In genomic region chr12:85865905-85866304, GRCh38 we compare ENCODE assay signal across 21 cellular contexts. TPM values are rescaled to one million over a fixed set of nuclear protein-coding genes. Genes with fewer than 3 reads are reported as not detected.
DNase-seq lines count a peak whose midpoint lies in the region; ATAC-seq, FAIRE-seq and TF ChIP-seq lines count a peak whose summit lies in the region.
"Had no signal": no experiment of that assay in that cellular context is flagged by ENCODE, and none has a peak within 500 bp of the region (broad histone marks: within the 10 kb centered on the region; RNA-seq: fewer than 3 reads in every experiment).

No MANE protein-coding gene starts in this region.

- peaks cover 0 to 7% (median 3%) of the 10 kb centered on the region in 8 donors for H3K9me3 Mint-ChIP-seq in CD4-positive, alpha-beta memory T cell
- H3K9me3 Mint-ChIP-seq: activated naive CD4-positive, alpha-beta T cell treated with anti-CD3 and anti-CD28 coated beads for 36 hours; T-helper 1 cell treated with Interleukin-12 subunit alpha and Interleukin-12 subunit beta and Interleukin-4 antibody, amounts not matched to agents 30 μg/mL and 1 μg/mL, for 36 hours had no signal

- H3K27ac Mint-ChIP-seq in CD4-positive, alpha-beta memory T cell = no peak overlapping the region
- H3K27ac Mint-ChIP-seq: activated CD4-positive, alpha-beta T cell treated with anti-CD3 and anti-CD28 coated beads for 36 hours; activated naive CD4-positive, alpha-beta T cell treated with anti-CD3 and anti-CD28 coated beads for 36 hours; effector memory CD8-positive, alpha-beta T cell; T-helper 1 cell treated with Interleukin-12 subunit alpha and Interleukin-12 subunit beta and Interleukin-4 antibody, amounts not matched to agents 30 μg/mL and 1 μg/mL, for 36 hours had no signal

- 81% methylated on average over 6 of the region's 7 CpGs; no CpG with 5 or more reads in 1 of the 2 experiments for WGBS in H1 (ENCODE audit: extremely low coverage in 1 of 2, insufficient coverage in 1 of 2, insufficient read length in 1 of 2, insufficient replicate concordance in 2 of 2, low coverage in 1 of 2, low lambda C conversion rate in 2 of 2, missing lambda C conversion rate in 1 of 2), 2 experiments

- no peaks in the 10 kb centered on the region for H4K20me1 ChIP-seq in H1 (replicated peaks in 1 of 2; ENCODE audit: control insufficient read depth in 1 of 2, insufficient read depth in 2 of 2, low read length in 2 of 2)

- CTCF ChIA-PET in H1 (lab: Charles Lee; ENCODE audit: partially characterized antibody) = interaction anchor here (0.6 to 4.2 kb wide), 37 partner anchors 11 to 714 kb away, joined by 3 to 58 read pairs (median 4); partner anchors contain the start of gene RASSF9
- CTCF ChIA-PET in CD4-positive, alpha-beta memory T cell (lab: Charles Lee; ENCODE audit: partially characterized antibody) = no interaction called here

- no peaks in the 10 kb centered on the region for H3K23me2 ChIP-seq in H1 (ENCODE audit: low read depth, low read length)

- ATAC-seq in HG03280 (IDR thresholded peaks at IDR 0.05; ENCODE audit: unreplicated experiment) (no peak), HG03196 (IDR thresholded peaks at IDR 0.05; ENCODE audit: unreplicated experiment) (no peak)
- ATAC-seq: activated CD4-positive, alpha-beta T cell treated with anti-CD3 and anti-CD28 coated beads for 36 hours; effector memory CD8-positive, alpha-beta T cell had no signal

- no peak overlapping the region for H4K5ac ChIP-seq in H1 (ENCODE audit: insufficient read length, low read depth, low read length)

- TF ChIP-seq RAD21 in H1 (IDR thresholded peaks at IDR 0.05 in 1 of 2, conservative IDR thresholded peaks at IDR 0.05 in 1 of 2; ENCODE audit: low read depth in 2 of 2, low read length in 2 of 2) = no peak

- H4K8ac ChIP-seq in H1 (ENCODE audit: extremely low read depth, insufficient read depth, low read length) = 0 out of 2 replicates have a peak overlapping the region, but pooled peaks have one; percentile 28

- H3K36me3 ChIP-seq in H1 (ENCODE audit: control insufficient read depth in 2 of 4, insufficient read depth in 4 of 4, low read length in 3 of 4) = no peaks in the 10 kb centered on the region
- H3K36me3 ChIP-seq in CD4-positive, alpha-beta memory T cell (ENCODE audit: insufficient read depth, low read length) = no peaks in the 10 kb centered on the region
- H3K36me3 ChIP-seq: BE2C had no signal

- no peak overlapping the region for H2BK12ac ChIP-seq in H1 (ENCODE audit: low read depth, low read length)

- DNase-seq in EL (peak; percentile 9), NCI-H524 (lab: John Stamatoyannopoulos, UW) (peak; percentile 87 to 94), H1 (ENCODE audit: low read depth in 1 of 2, low spot score in 2 of 2) (no peak), kidney tubule cell (ENCODE audit: low spot score) (peak; percentile 24)
- DNase-seq in CD4-positive, alpha-beta memory T cell = no peak
- DNase-seq in stimulated activated CD4-positive, alpha-beta T cell treated with anti-CD3 and anti-CD28 coated beads, Interleukin-4, amount 100 ng/mL, for 4 hours = no peak
- DNase-seq: activated CD4-positive, alpha-beta T cell treated with anti-CD3 and anti-CD28 coated beads for 36 hours; activated CD8-positive, alpha-beta memory T cell treated with anti-CD3 and anti-CD28 coated beads, Interleukin-2, amount 50 U/mL, for 48 hours; activated naive CD4-positive, alpha-beta T cell treated with anti-CD3 and anti-CD28 coated beads for 36 hours; BE2C; effector memory CD8-positive, alpha-beta T cell; NCI-H187; NCI-H526 treated with DMSO at 0.1 percent for 48 hours; RPMI8226; stimulated activated CD4-positive, alpha-beta T cell treated with anti-CD3 and anti-CD28 coated beads, Interleukin-2, amount 100 ng/mL, for 48 hours; stimulated activated CD8-positive, alpha-beta memory T cell treated with anti-CD3 and anti-CD28 coated beads, Interleukin-4, amount 100 ng/mL, for 48 hours; testis had no signal

- peaks cover 0 to 2% (median 0%) of the 10 kb centered on the region in 4 experiments; a peak in 1 of 7 replicates for H3K4me1 ChIP-seq in H1 (replicated peaks in 1 of 4; ENCODE audit: control insufficient read depth in 3 of 4, insufficient read depth in 4 of 4, low read length in 3 of 4)
- no peaks in the 10 kb centered on the region for H3K4me1 ChIP-seq in CD4-positive, alpha-beta memory T cell (ENCODE audit: insufficient read depth, low read length)
- H3K4me1 ChIP-seq: BE2C, testis had no signal

- no peak overlapping the region for H3K14ac ChIP-seq in H1 (ENCODE audit: insufficient read length)

- no peaks in the 10 kb centered on the region for H3K79me1 ChIP-seq in H1 (ENCODE audit: low read depth, low read length)

- peak overlapping the region; percentile 80 for H4K91ac ChIP-seq in H1 (replicated peaks; ENCODE audit: insufficient read length, low read length)

- no peak overlapping the region for H2AK5ac ChIP-seq in H1 (ENCODE audit: low read depth, low read length)

- no peak overlapping the region for H2BK120ac ChIP-seq in H1 (replicated peaks; ENCODE audit: low read depth, low read length)

- no peak overlapping the region for H2BK20ac ChIP-seq in H1 (ENCODE audit: low read length)

- no peak overlapping the region for H3K4ac ChIP-seq in H1 (replicated peaks; ENCODE audit: insufficient read length, low read depth, low read length)

- TF ChIP-seq CTCF in H1 (IDR thresholded peaks at IDR 0.05; ENCODE audit: control extremely low read depth in 1 of 3, insufficient read depth in 1 of 3, low read depth in 1 of 3, low read length in 3 of 3) = no peak

- H2AFZ ChIP-seq in H1 (ENCODE audit: low read length) = peak overlapping the region; percentile 82; the same call in 1 of the 2 replicates

- no peaks in the 10 kb centered on the region for H3K27me3 Mint-ChIP-seq in CD4-positive, alpha-beta memory T cell
- H3K27me3 Mint-ChIP-seq: activated CD4-positive, alpha-beta T cell treated with anti-CD3 and anti-CD28 coated beads for 36 hours; effector memory CD8-positive, alpha-beta T cell had no signal

- peak overlapping the region; percentile 24; the same call in 1 of the 2 replicates for H3K18ac ChIP-seq in H1 (ENCODE audit: extremely low read depth, low read length)

- TF ChIP-seq EP300 in H1 (IDR thresholded peaks at IDR 0.05; ENCODE audit: borderline replicate concordance in 1 of 2, low read depth in 2 of 2, low read length in 2 of 2) = no peak

- H3K27me3 ChIP-seq in H1 (replicated peaks in 1 of 4; ENCODE audit: control insufficient read depth in 3 of 4, extremely low read depth in 1 of 4, insufficient read depth in 3 of 4, low read length in 3 of 4) = no peaks in the 10 kb centered on the region
- H3K27me3 ChIP-seq in CD4-positive, alpha-beta memory T cell (ENCODE audit: insufficient read depth, low read length) = no peaks in the 10 kb centered on the region
- H3K27me3 ChIP-seq: testis had no signal

- no peak for TF ChIP-seq POLR2A in H1 (IDR thresholded peaks at IDR 0.05; ENCODE audit: control extremely low read depth in 1 of 2, low read depth in 2 of 2, low read length in 2 of 2)

- no peaks in the 10 kb centered on the region for H3K9me3 ChIP-seq in H1 (ENCODE audit: insufficient read depth in 2 of 2, low read depth in 1 of 2, low read length in 1 of 2)
- H3K9me3 ChIP-seq in CD4-positive, alpha-beta memory T cell (ENCODE audit: control insufficient read depth in 1 of 2, low read length in 2 of 2) = no peaks in the 10 kb centered on the region
- H3K9me3 ChIP-seq: BE2C, testis had no signal

- no peak overlapping the region for H3K4me3 Mint-ChIP-seq in CD4-positive, alpha-beta memory T cell
- H3K4me3 Mint-ChIP-seq: activated CD4-positive, alpha-beta T cell treated with anti-CD3 and anti-CD28 coated beads for 36 hours; activated naive CD4-positive, alpha-beta T cell treated with anti-CD3 and anti-CD28 coated beads for 36 hours; effector memory CD8-positive, alpha-beta T cell; neural crest cell; T-helper 1 cell treated with Interleukin-12 subunit alpha and Interleukin-12 subunit beta and Interleukin-4 antibody, amounts not matched to agents 30 μg/mL and 1 μg/mL, for 36 hours had no signal

- H2BK5ac ChIP-seq in H1 (ENCODE audit: low read depth, low read length) = peak overlapping the region; percentile 18; the same call in 1 of the 2 replicates

- no peak overlapping the region for H3K9ac ChIP-seq in H1 (replicated peaks in 1 of 4; ENCODE audit: extremely low read depth in 1 of 4, low read depth in 3 of 4, low read length in 3 of 4)

- no peak overlapping the region for H2BK15ac ChIP-seq in H1 (ENCODE audit: low read length)

- POLR2A ChIA-PET in H1 (lab: Charles Lee; ENCODE audit: partially characterized antibody) = no interaction called here
- POLR2A ChIA-PET in CD4-positive, alpha-beta memory T cell (lab: Charles Lee; ENCODE audit: partially characterized antibody) = no interaction called here

- H3K4me2 ChIP-seq in H1 (ENCODE audit: insufficient read depth in 1 of 2, low read depth in 2 of 2, low read length in 2 of 2) = no peak overlapping the region

- no peak for FAIRE-seq in H1 (lab: Jason Lieb, UNC)

- no peaks in the 10 kb centered on the region for H3K36me3 Mint-ChIP-seq in CD4-positive, alpha-beta memory T cell

- no peak overlapping the region for H3K23ac ChIP-seq in H1 (ENCODE audit: insufficient read length)

- intact Hi-C loops in CD4-positive, alpha-beta memory T cell (cut with micrococcal nuclease) = no loop called here

- no peak overlapping the region for H3K56ac ChIP-seq in H1 (replicated peaks; ENCODE audit: insufficient read length, low read depth, low read length)

- no peak overlapping the region for H3K4me3 ChIP-seq in H1 (ENCODE audit: extremely low read depth in 1 of 4, insufficient read depth in 2 of 4, low read depth in 3 of 4, low read length in 4 of 4)
- no peak overlapping the region for H3K4me3 ChIP-seq in CD4-positive, alpha-beta memory T cell (ENCODE audit: low read length in 2 of 2)
- H3K4me3 ChIP-seq: testis had no signal

- H3K4me1 Mint-ChIP-seq in CD4-positive, alpha-beta memory T cell = no peaks in the 10 kb centered on the region
- H3K4me1 Mint-ChIP-seq: activated CD4-positive, alpha-beta T cell treated with anti-CD3 and anti-CD28 coated beads for 36 hours; neural crest cell had no signal

- H3K79me2 ChIP-seq in H1 (ENCODE audit: control insufficient read depth in 1 of 2, insufficient read depth in 2 of 2, low read length in 2 of 2) = no peaks in the 10 kb centered on the region

- no peak overlapping the region for H3K27ac ChIP-seq in H1 (ENCODE audit: low read depth, low read length)
- no peak overlapping the region for H3K27ac ChIP-seq in CD4-positive, alpha-beta memory T cell (ENCODE audit: low read depth, low read length)
- H3K27ac ChIP-seq: testis had no signal

RNA-seq across cellular contexts. Expression of gene NTS, which starts 8.2 kb away (rescaled TPM):
- 32.6 and 36.6 TPM in 2 replicates for total RNA-seq in H1 (2021; fragmentation: NEBNext Ultra II Directional; extraction: Animal tissue kit (Norgen Biotek cat#: 25700))
- 7.8 and 17.0 TPM in 2 replicates for polyA plus RNA-seq in H1 (2011; rRNA removed)
- polyA plus RNA-seq in H1 (2011; cell fraction: cytosol; rRNA removed) = 20.3 TPM
- 3.6 TPM for polyA plus RNA-seq in H1 (2011; cell fraction: nucleus; rRNA removed)
- 19.1 to 34.2 TPM (median 21.8 TPM) in 4 replicates for polyA plus RNA-seq in H1 (2012, experiment 1 of 2)
- polyA plus RNA-seq in H1 (2012, experiment 2 of 2) = 28.1 TPM
- 277 TPM for polyA plus RNA-seq in H1 (2013, experiment 1 of 2)
- 359 TPM for polyA plus RNA-seq in H1 (2013, experiment 2 of 2)
- polyA minus RNA-seq in H1 (2011; rRNA and poly(A)+ RNA removed) = 2.3 and 5.8 TPM in 2 replicates
- polyA minus RNA-seq in H1 (2011; cell fraction: cytosol; rRNA and poly(A)+ RNA removed) = 2.6 TPM
- polyA minus RNA-seq in H1 (2011; cell fraction: nucleus; rRNA and poly(A)+ RNA removed) = 4.1 TPM
- not detected for total RNA-seq in CD4-positive, alpha-beta memory T cell
- polyA plus RNA-seq in CD4-positive, alpha-beta memory T cell = not detected
- total RNA-seq: activated CD4-positive, alpha-beta T cell treated with anti-CD3 and anti-CD28 coated beads for 36 hours; activated naive CD4-positive, alpha-beta T cell treated with anti-CD3 and anti-CD28 coated beads for 36 hours; testis had no signal

RNA-seq across cellular contexts. Expression of gene RASSF9, which starts 29.7 kb away (rescaled TPM):
- total RNA-seq in H1 (2021; fragmentation: NEBNext Ultra II Directional; extraction: Animal tissue kit (Norgen Biotek cat#: 25700)) = 0.25 and 0.39 TPM in 2 replicates
- 0.02 and 0.06 TPM in 2 replicates for polyA plus RNA-seq in H1 (2011; rRNA removed)
- 0.06 TPM for polyA plus RNA-seq in H1 (2011; cell fraction: cytosol; rRNA removed)
- polyA plus RNA-seq in H1 (2011; cell fraction: nucleus; rRNA removed) = 0.04 TPM
- 0.05 to 0.21 TPM (median 0.08 TPM) in 4 replicates for polyA plus RNA-seq in H1 (2012, experiment 1 of 2)
- not detected for polyA plus RNA-seq in H1 (2012, experiment 2 of 2)
- 0.24 TPM for polyA plus RNA-seq in H1 (2013, experiment 1 of 2)
- polyA plus RNA-seq in H1 (2013, experiment 2 of 2) = 0.24 TPM
- 0.09 and 0.22 TPM in 2 replicates for polyA minus RNA-seq in H1 (2011; rRNA and poly(A)+ RNA removed)
- 0.22 TPM for polyA minus RNA-seq in H1 (2011; cell fraction: cytosol; rRNA and poly(A)+ RNA removed)
- polyA minus RNA-seq in H1 (2011; cell fraction: nucleus; rRNA and poly(A)+ RNA removed) = 0.20 TPM
- total RNA-seq in CD4-positive, alpha-beta memory T cell = not detected
- not detected for polyA plus RNA-seq in CD4-positive, alpha-beta memory T cell
- total RNA-seq: activated CD4-positive, alpha-beta T cell treated with anti-CD3 and anti-CD28 coated beads for 36 hours; activated naive CD4-positive, alpha-beta T cell treated with anti-CD3 and anti-CD28 coated beads for 36 hours; neural crest cell had no signal

Comparison
In these comparisons a context has a peak if more than half of its experiments do, and no peak if none do; other contexts are left out.
1. DNase-seq: peak in EL (single experiment), NCI-H524 (2 of 2) and kidney tubule cell (single experiment); none in H1 (0 of 2), CD4-positive, alpha-beta memory T cell (0 of 5) and stimulated activated CD4-positive, alpha-beta T cell treated with anti-CD3 and anti-CD28 coated beads, Interleukin-4, amount 100 ng/mL, for 4 hours (0 of 2).
2. RNA of gene NTS, which starts 8.2 kb away (total RNA-seq): 32.6 to 36.6 TPM in H1; not detected in CD4-positive, alpha-beta memory T cell; every median in the first group is over 10 times any median in the second.